Comparison of ENCODE assay signal across 15 cellular contexts in the genomic region with DNA sequence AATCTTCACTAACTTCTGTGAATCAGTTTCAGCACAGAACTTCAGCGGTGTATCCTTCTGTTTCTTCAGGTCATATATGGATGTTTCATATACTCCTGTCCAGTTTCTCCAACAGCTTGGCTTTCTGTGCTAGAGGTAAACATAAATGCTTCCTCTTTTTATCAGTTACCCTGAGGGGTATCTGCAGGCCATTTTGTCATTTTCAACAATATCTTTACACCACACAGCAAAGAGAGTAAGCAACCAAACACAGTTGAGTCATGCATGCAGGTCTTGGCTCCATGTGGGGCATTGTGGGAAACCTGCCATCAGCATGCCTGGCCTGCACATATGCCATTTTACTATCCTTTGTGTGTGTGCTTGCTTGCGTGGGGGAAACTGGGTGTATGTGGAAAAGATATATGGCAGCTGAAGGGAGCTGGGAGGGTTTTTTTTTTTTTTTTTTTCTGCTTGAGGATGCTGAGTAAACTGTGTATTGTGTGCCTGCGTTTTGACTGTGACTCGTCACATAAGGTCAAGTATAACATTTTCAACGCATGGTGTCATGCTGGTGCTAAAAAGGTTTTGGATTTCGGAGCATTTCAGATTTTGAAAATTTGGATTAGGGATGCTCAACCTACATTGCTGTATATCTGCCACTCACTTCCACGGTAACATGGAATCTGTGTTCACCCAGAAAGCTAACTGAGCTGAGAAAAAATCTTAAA.
"Had no signal": no experiment of that assay in that cellular context is flagged by ENCODE, and none has a peak within 500 bp of the region (broad histone marks: within the 10 kb centered on the region; RNA-seq: fewer than 3 reads in every experiment).

No MANE protein-coding gene starts in this region.

- H3K27ac ChIP-seq: epithelial cell of prostate, foreskin keratinocyte, WERI-Rb-1 had no signal

- H3K4me3 Mint-ChIP-seq: activated naive CD8-positive, alpha-beta T cell treated with anti-CD3 and anti-CD28 coated beads for 36 hours; nephron progenitor cell had no signal

- H3K4me1 ChIP-seq: foreskin keratinocyte had no signal

- H3K4me1 Mint-ChIP-seq: activated naive CD8-positive, alpha-beta T cell treated with anti-CD3 and anti-CD28 coated beads for 36 hours; nephron progenitor cell had no signal

- ATAC-seq: foreskin keratinocyte had no signal

- H3K36me3 Mint-ChIP-seq: activated naive CD8-positive, alpha-beta T cell treated with anti-CD3 and anti-CD28 coated beads for 36 hours had no signal

- H3K27me3 ChIP-seq: foreskin keratinocyte had no signal

- H3K36me3 ChIP-seq: WERI-Rb-1 had no signal

- H3K27ac Mint-ChIP-seq: activated naive CD8-positive, alpha-beta T cell treated with anti-CD3 and anti-CD28 coated beads for 36 hours; nephron progenitor cell had no signal

- DNase-seq: activated CD4-positive, alpha-beta T cell treated with anti-CD3 and anti-CD28 coated beads for 1 hour; activated CD4-positive, alpha-beta T cell treated with anti-CD3 and anti-CD28 coated beads, Interleukin-2, amount 50 U/mL, for 48 hours; activated naive CD4-positive, alpha-beta T cell; activated naive CD8-positive, alpha-beta T cell treated with anti-CD3 and anti-CD28 coated beads for 36 hours; activated T-cell treated with anti-CD3 and anti-CD28 coated beads for 4 hours; amniotic stem cell; caudate nucleus; foreskin keratinocyte; midbrain; nephron progenitor cell; nucleus accumbens; stimulated activated CD8-positive, alpha-beta memory T cell treated with anti-CD3 and anti-CD28 coated beads, Interleukin-4, amount 100 ng/mL, for 48 hours; stimulated activated naive CD4-positive, alpha-beta T cell; WERI-Rb-1 had no signal
